ENCODE assay signal across 28 cellular contexts in genomic region chr20:19431906-19432305, GRCh38.
"Had no signal": no experiment of that assay in that cellular context is flagged by ENCODE, and none has a peak within 500 bp of the region (broad histone marks: within the 10 kb centered on the region; RNA-seq: fewer than 3 reads in every experiment).

No MANE protein-coding gene starts in this region.

- H3K4me3 ChIP-seq: colonic mucosa, coronary artery, dorsolateral prefrontal cortex, esophagus muscularis mucosa, esophagus squamous epithelium, gastrocnemius medialis, gastroesophageal sphincter, heart left ventricle, heart right ventricle had no signal

- H3K9me3 Mint-ChIP-seq: dendritic cell treated with granulocyte-macrophage colony-stimulating factor and Interleukin-4, amounts not matched to agents 40 ng/mL and 50 ng/mL, for 4 days; effector memory CD8-positive, alpha-beta T cell; endodermal cell had no signal

- H3K36me3 ChIP-seq: colonic mucosa, esophagus muscularis mucosa, esophagus squamous epithelium, gastrocnemius medialis, gastroesophageal sphincter, heart left ventricle, heart right ventricle had no signal

- ATAC-seq: effector memory CD8-positive, alpha-beta T cell; esophagus mucosa; foreskin keratinocyte; gastrocnemius medialis; gastroesophageal sphincter; heart left ventricle; heart right ventricle had no signal

- H3K4me1 ChIP-seq: colonic mucosa, foreskin keratinocyte had no signal

- DNase-seq: colonic mucosa; cortex of kidney; dermis blood vessel endothelial cell; dorsolateral prefrontal cortex; effector CD4-positive, alpha-beta T cell; effector CD8-positive, alpha-beta T cell; effector memory CD4-positive, alpha-beta T cell; effector memory CD8-positive, alpha-beta T cell; endodermal cell; esophagus squamous epithelium; foreskin fibroblast; foreskin keratinocyte; foreskin melanocyte; gastrocnemius medialis; glutamatergic neuron; head of caudate nucleus; heart left ventricle; heart right ventricle had no signal

- H3K27me3 ChIP-seq: colonic mucosa, esophagus muscularis mucosa, esophagus squamous epithelium, gastrocnemius medialis, gastroesophageal sphincter had no signal

- H3K27ac ChIP-seq: colonic mucosa, coronary artery, dorsolateral prefrontal cortex, epithelial cell of prostate, esophagus muscularis mucosa, esophagus squamous epithelium, foreskin keratinocyte, gastrocnemius medialis, gastroesophageal sphincter, heart left ventricle, heart right ventricle had no signal

- H3K4me3 Mint-ChIP-seq: dendritic cell treated with granulocyte-macrophage colony-stimulating factor and Interleukin-4, amounts not matched to agents 40 ng/mL and 50 ng/mL, for 4 days; effector memory CD8-positive, alpha-beta T cell; endodermal cell had no signal

- FAIRE-seq: colon, endometrium, endothelial cell of umbilical vein, frontal cortex had no signal

- H3K9me3 ChIP-seq: colonic mucosa, esophagus muscularis mucosa, esophagus squamous epithelium, gastrocnemius medialis, gastroesophageal sphincter, heart left ventricle, heart right ventricle had no signal

- H3K27ac Mint-ChIP-seq: dendritic cell treated with granulocyte-macrophage colony-stimulating factor and Interleukin-4, amounts not matched to agents 40 ng/mL and 50 ng/mL, for 4 days; effector memory CD8-positive, alpha-beta T cell; endodermal cell had no signal
